Comparison of ENCODE assay signal across 10 cellular contexts in genomic region chr17:18191071-18191667, GRCh38. TPM values are rescaled to one million over a fixed set of nuclear protein-coding genes. Genes with fewer than 3 reads are reported as not detected.
DNase-seq lines count a peak whose midpoint lies in the region; ATAC-seq and TF ChIP-seq lines count a peak whose summit lies in the region.
"Had no signal": no experiment of that assay in that cellular context is flagged by ENCODE, and none has a peak within 500 bp of the region (broad histone marks: within the 10 kb centered on the region; RNA-seq: fewer than 3 reads in every experiment).

No MANE protein-coding gene starts in this region.

- H3K4me3 ChIP-seq in dorsolateral prefrontal cortex = peak overlapping the region in 17 of 59 donors; percentile 1 to 27 (median 11)
- H3K4me3 ChIP-seq: ovary had no signal

- ATAC-seq in HG03571 (IDR thresholded peaks at IDR 0.05; ENCODE audit: unreplicated experiment) (no peak), GM18502 (IDR thresholded peaks at IDR 0.05; ENCODE audit: poor library complexity, unreplicated experiment) (no peak)

- H3K27ac ChIP-seq in dorsolateral prefrontal cortex (peak overlapping the region in 47 of 59 donors; percentile 2 to 98 (median 49)), temporal lobe (ENCODE audit: low read depth, low read length) (peak overlapping the region; percentile 41)
- H3K27ac ChIP-seq: ovary had no signal

- H3K27me3 ChIP-seq in dorsolateral prefrontal cortex = no peaks in the 10 kb centered on the region
- H3K27me3 ChIP-seq: ovary had no signal

- intact Hi-C loops in dorsolateral prefrontal cortex (cut with DNase I) = no loop called here

- TF ChIP-seq CTCF in dorsolateral prefrontal cortex (IDR thresholded peaks at IDR 0.05 in 54 of 56, conservative IDR thresholded peaks at IDR 0.05 in 2 of 56; ENCODE audit: low read depth in 1 of 56, partially characterized antibody in 56 of 56) = no peak

- peak; percentile 17 for DNase-seq in NCI-H69 (lab: John Stamatoyannopoulos, UW)
- no peak for DNase-seq in dorsolateral prefrontal cortex
- DNase-seq in lung microvascular endothelial cell (ENCODE audit: low read depth in 2 of 2) = peak; percentile 51 to 73
- DNase-seq in NCI-H1105 (lab: John Stamatoyannopoulos, UW) = no peak
- DNase-seq: NCI-H2107, ovary, T-helper 1 cell had no signal

RNA-seq across cellular contexts. Expression of gene ALKBH5, which starts 7.5 kb away (rescaled TPM):
- total RNA-seq in dorsolateral prefrontal cortex (100 to 1,000 TPM in 119 of 120 experiments, 10 to 100 TPM in 1; 99.8 to 173 (median 120) TPM), lung microvascular endothelial cell (43.6 and 70.6 TPM in 2 replicates), temporal lobe (41.8 TPM)

RNA-seq across cellular contexts. Expression of gene LLGL1, which starts 34.3 kb away (rescaled TPM):
- total RNA-seq in dorsolateral prefrontal cortex = 100 to 1,000 TPM in 8 of 120 experiments, 10 to 100 TPM in 112; 30.0 to 174 (median 53.4) TPM
- total RNA-seq in lung microvascular endothelial cell = 13.9 and 14.6 TPM in 2 replicates
- 27.5 TPM for total RNA-seq in temporal lobe

Comparison
In these comparisons a context has a peak if more than half of its experiments do, and no peak if none do; other contexts are left out.
1. DNase-seq: peak in NCI-H69 (single experiment) and lung microvascular endothelial cell (2 of 2); none in dorsolateral prefrontal cortex (0 of 10) and NCI-H1105 (single experiment).